In the genomic region with DNA sequence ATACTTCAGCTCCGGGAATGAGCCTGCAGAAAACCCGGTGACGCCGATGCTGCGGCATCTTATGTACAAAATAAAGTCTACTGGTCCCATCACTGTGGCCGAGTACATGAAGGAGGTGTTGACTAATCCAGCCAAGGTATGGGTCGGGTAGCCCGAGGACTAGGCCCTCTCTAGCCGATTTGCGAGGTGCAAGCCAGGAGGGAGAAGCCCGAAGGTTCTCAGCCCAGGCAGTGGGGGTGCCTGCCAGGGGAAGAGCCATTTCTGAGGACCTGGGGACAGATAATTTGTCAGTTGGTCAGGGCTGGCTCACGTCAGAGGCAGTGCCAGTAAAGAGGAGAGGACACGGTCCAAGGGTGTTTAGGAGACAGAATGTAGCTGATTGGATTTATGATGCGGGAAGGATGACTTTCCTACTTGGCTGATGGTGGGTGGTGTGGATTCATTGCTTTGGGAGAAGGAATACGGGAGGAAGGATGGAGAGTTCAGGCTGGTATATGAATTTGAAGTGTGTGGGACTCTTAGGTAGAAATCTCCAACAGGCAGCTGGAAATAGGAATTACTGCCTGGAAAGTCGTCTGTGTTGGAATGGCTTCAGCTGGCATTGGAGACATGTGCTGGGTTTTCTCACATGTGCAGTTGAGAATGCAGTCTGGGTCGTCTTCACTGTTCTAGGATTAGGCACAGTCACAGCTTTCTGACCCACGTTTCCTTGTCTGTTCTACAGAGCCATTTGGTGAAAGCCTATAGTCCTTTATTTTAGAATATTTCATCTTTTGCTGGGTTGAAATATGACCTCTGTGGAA, we compare ENCODE assay signal across 9 cellular contexts. TPM values are rescaled to one million over a fixed set of nuclear protein-coding genes. Genes with fewer than 3 reads are reported as not detected.
DNase-seq lines count a peak whose midpoint lies in the region; ATAC-seq and TF ChIP-seq lines count a peak whose summit lies in the region.
"Had no signal": no experiment of that assay in that cellular context is flagged by ENCODE, and none has a peak within 500 bp of the region (broad histone marks: within the 10 kb centered on the region; RNA-seq: fewer than 3 reads in every experiment).

No MANE protein-coding gene starts in this region.

- CTCF ChIA-PET in A673 (lab: Charles Lee), result interaction anchor here (0.7 kb wide), 1 partner anchor 645 kb away, joined by 3 read pairs; no protein-coding TSS in a partner anchor

- POLR2A ChIA-PET in A673 (lab: Charles Lee; ENCODE audit: low non-redundant PET), result interaction anchor here (0.6 kb wide), 1 partner anchor 90 kb away, joined by 3 read pairs; no protein-coding TSS in a partner anchor

- H3K4me2 ChIP-seq in OCI-LY1 (ENCODE audit: low read length), result peak overlapping the region; percentile 98

- 0 out of 2 replicates have a peak overlapping the region, but pooled peaks have one; percentile 66 for H2AFZ ChIP-seq in OCI-LY1 (ENCODE audit: low read length)

- H3K27ac ChIP-seq in A673 (ENCODE audit: low read depth, low read length, poor library complexity, severe bottlenecking), result peak overlapping the region; percentile 90
- peak overlapping the region; percentile 42 for H3K27ac ChIP-seq in OCI-LY1 (ENCODE audit: low read depth, low read length, poor library complexity, severe bottlenecking)
- H3K27ac ChIP-seq in effector memory CD4-positive, alpha-beta T cell (ENCODE audit: insufficient read depth, low read length, poor library complexity, severe bottlenecking), result peak overlapping the region; percentile 92

- no peaks in the 10 kb centered on the region for H4K20me1 ChIP-seq in OCI-LY1 (ENCODE audit: insufficient read depth, low read length)

- H3K4me3 ChIP-seq in A673 (ENCODE audit: low read depth, low read length, poor library complexity, severe bottlenecking) (peak overlapping the region; percentile 90), OCI-LY1 (ENCODE audit: low read depth, low read length, poor library complexity, severe bottlenecking) (peak overlapping the region; percentile 78), mucosa of descending colon (peak overlapping the region; percentile 65)
- peak overlapping the region; percentile 71 for H3K4me3 ChIP-seq in effector memory CD4-positive, alpha-beta T cell (ENCODE audit: insufficient read depth, low read depth, low read length, poor library complexity, severe bottlenecking)

- H3K36me3 ChIP-seq in A673 (ENCODE audit: insufficient read depth, low read length, poor library complexity, severe bottlenecking) (peaks cover 21% of the 10 kb centered on the region), OCI-LY1 (ENCODE audit: insufficient read depth, low read length) (peaks cover 41% of the 10 kb centered on the region), mucosa of descending colon (ENCODE audit: low read depth) (no peaks in the 10 kb centered on the region)
- H3K36me3 ChIP-seq in effector memory CD4-positive, alpha-beta T cell (ENCODE audit: control insufficient read depth, insufficient read depth, low read length), result peaks cover 17% of the 10 kb centered on the region

- BruUV-seq in A673 (replicated peaks; lab: Mats Ljungman, UMichigan), result TSS peak; percentile 66

- no peaks in the 10 kb centered on the region for H3K9me3 ChIP-seq in A673 (ENCODE audit: low read depth, low read length, poor library complexity, severe bottlenecking)
- H3K9me3 ChIP-seq in OCI-LY1 (ENCODE audit: low read length), result no peaks in the 10 kb centered on the region
- H3K9me3 ChIP-seq in effector memory CD4-positive, alpha-beta T cell (ENCODE audit: control insufficient read depth, low read length), result no peaks in the 10 kb centered on the region
- H3K9me3 ChIP-seq in mucosa of descending colon, result no peaks in the 10 kb centered on the region

- H3K27me3 ChIP-seq in A673 (replicated peaks; ENCODE audit: insufficient read depth, low read depth, low read length, poor library complexity) (no peaks in the 10 kb centered on the region), OCI-LY1 (ENCODE audit: insufficient read depth, low read length) (no peaks in the 10 kb centered on the region)
- no peaks in the 10 kb centered on the region for H3K27me3 ChIP-seq in effector memory CD4-positive, alpha-beta T cell (replicated peaks; ENCODE audit: control insufficient read depth, insufficient read depth, low read length, poor library complexity, severe bottlenecking)

- intact Hi-C loops in A673 (cut with micrococcal nuclease; ENCODE audit: unreplicated experiment) (no loop called here), mucosa of descending colon (cut with DNase I, micrococcal nuclease) (no loop called here)

- no peaks in the 10 kb centered on the region for H3K9me2 ChIP-seq in OCI-LY1 (ENCODE audit: low read depth, low read length)

- H3F3A ChIP-seq in OCI-LY1 (ENCODE audit: insufficient read depth, low read length), result no peaks in the 10 kb centered on the region

- H3K4me1 ChIP-seq in A673 (ENCODE audit: insufficient read depth, low read length, poor library complexity, severe bottlenecking) (peaks cover 14% of the 10 kb centered on the region), OCI-LY1 (ENCODE audit: insufficient read depth, low read length, severe bottlenecking) (peaks cover 32% of the 10 kb centered on the region), mucosa of descending colon (ENCODE audit: low read depth) (peaks cover 25% of the 10 kb centered on the region)
- peaks cover 20% of the 10 kb centered on the region for H3K4me1 ChIP-seq in effector memory CD4-positive, alpha-beta T cell (ENCODE audit: control insufficient read depth, insufficient read depth, low read length, poor library complexity, severe bottlenecking)

- DNase-seq in A673 (ENCODE audit: low spot score) (no peak), mucosa of descending colon (peak in 2 of 3 donors; percentile 43 to 52), GOT3 (lab: John Stamatoyannopoulos, UW) (no peak), NCI-H510A treated with DMSO at 0.1 percent for 48 hours (lab: John Stamatoyannopoulos, UW) (no peak)
- no peak for DNase-seq in effector memory CD4-positive, alpha-beta T cell

- TF ChIP-seq CTCF in A673 (conservative IDR thresholded peaks at IDR 0.05; ENCODE audit: low read depth, low read length) (no peak), OCI-LY1 (IDR thresholded peaks at IDR 0.05; ENCODE audit: low read length) (no peak), mucosa of descending colon (IDR thresholded peaks at IDR 0.05) (no peak)

- ATAC-seq in GM19023 (IDR thresholded peaks at IDR 0.05; ENCODE audit: unreplicated experiment), result peak; percentile 8
- ATAC-seq in mucosa of descending colon, result peak; percentile 35
- no peak for ATAC-seq in HG03039 (IDR thresholded peaks at IDR 0.05; ENCODE audit: unreplicated experiment)

- H3K79me2 ChIP-seq in OCI-LY1 (ENCODE audit: insufficient read depth, low read length), result peaks cover 78% of the 10 kb centered on the region

- H3K9ac ChIP-seq in OCI-LY1 (ENCODE audit: low read length), result peak overlapping the region; percentile 95

RNA-seq across cellular contexts. Expression of a gene that starts 0.9 kb away (rescaled TPM):
- total RNA-seq in A673 (2021) (21.1 and 25.0 TPM in 2 replicates), mucosa of descending colon (10 to 100 TPM; 13.2 to 21.6 (median 14.0) TPM)

RNA-seq across cellular contexts. Expression of a gene that starts 0.9 kb away (rescaled TPM):
- total RNA-seq in A673 (2021) (90.1 and 98.9 TPM in 2 replicates), mucosa of descending colon (10 to 100 TPM; 30.8 to 51.5 (median 32.8) TPM)

RNA-seq across cellular contexts. Expression of a gene that starts 36.0 kb away (rescaled TPM):
- 56.9 and 61.8 TPM in 2 replicates for total RNA-seq in A673 (2021)
- 10 to 100 TPM; 34.2 to 50.5 (median 37.8) TPM for total RNA-seq in mucosa of descending colon

RNA-seq across cellular contexts. Expression of a gene that starts 43.9 kb away (rescaled TPM):
- total RNA-seq in A673 (2021), result not detected in 2 replicates
- total RNA-seq in mucosa of descending colon, result not detected
- total RNA-seq: glomerular endothelial cell had no signal

Comparison
In these comparisons a context has a peak if more than half of its experiments do, and no peak if none do; other contexts are left out.
1. DNase-seq: peak in mucosa of descending colon (2 of 3); none in A673 (single experiment), effector memory CD4-positive, alpha-beta T cell (0 of 3), GOT3 (single experiment) and NCI-H510A treated with DMSO at 0.1 percent for 48 hours (single experiment).
2. H3K27ac ChIP-seq: peak in every context shown above with its lines; median percentile 92 in effector memory CD4-positive, alpha-beta T cell; 90 in A673; 42 in OCI-LY1.
3. Peak in every context shown above with its lines, with median percentiles within 50 percentile points of each other: H3K4me3 ChIP-seq.